In genomic region chr13:25587581-25587980, GRCh38 we compare ENCODE assay signal across 17 cellular contexts.
DNase-seq lines count a peak whose midpoint lies in the region; ATAC-seq and TF ChIP-seq lines count a peak whose summit lies in the region.
"Had no signal": no experiment of that assay in that cellular context is flagged by ENCODE, and none has a peak within 500 bp of the region (broad histone marks: within the 10 kb centered on the region; RNA-seq: fewer than 3 reads in every experiment).

No MANE protein-coding gene starts in this region.

- intact Hi-C loops in gastrocnemius medialis (cut with DNase I; ENCODE audit: low total_unique reads) = no loop called here

- TF ChIP-seq CTCF in GM23338 (conservative IDR thresholded peaks at IDR 0.05; ENCODE audit: low read depth in 2 of 2) = no peak
- TF ChIP-seq CTCF in nephron (IDR thresholded peaks at IDR 0.05; ENCODE audit: unreplicated experiment in 3 of 3) = no peak
- no peak for TF ChIP-seq CTCF in gastrocnemius medialis (IDR thresholded peaks at IDR 0.05 in 4 of 5, conservative IDR thresholded peaks at IDR 0.05 in 1 of 5)
- TF ChIP-seq CTCF in smooth muscle cell (IDR thresholded peaks at IDR 0.05; ENCODE audit: borderline replicate concordance, insufficient read depth, poor library complexity, severe bottlenecking) = no peak

- no peaks in the 10 kb centered on the region for H3K36me3 ChIP-seq in GM23338 (ENCODE audit: insufficient read depth)
- no peaks in the 10 kb centered on the region for H3K36me3 ChIP-seq in SK-N-MC (ENCODE audit: insufficient read depth, low read length)
- H3K36me3 ChIP-seq in gastrocnemius medialis = no peaks in the 10 kb centered on the region
- no peaks in the 10 kb centered on the region for H3K36me3 ChIP-seq in smooth muscle cell (ENCODE audit: low read depth)
- H3K36me3 ChIP-seq: BLaER1 treated with 17β-estradiol and CSF1 and Interleukin-3, amounts not matched to agents 10 nM and 100 nM had no signal

- H3K79me2 ChIP-seq in GM23338 (replicated peaks; ENCODE audit: insufficient read depth) (no peaks in the 10 kb centered on the region), smooth muscle cell (ENCODE audit: low read depth) (no peaks in the 10 kb centered on the region)

- H3K9me3 ChIP-seq in SK-N-MC (ENCODE audit: low read depth, low read length) (no peaks in the 10 kb centered on the region), gastrocnemius medialis (no peaks in the 10 kb centered on the region), smooth muscle cell (replicated peaks; ENCODE audit: low read depth) (no peaks in the 10 kb centered on the region)
- H3K9me3 ChIP-seq: Caco-2 had no signal

- in situ Hi-C loops in gastrocnemius medialis (cut with MboI; ENCODE audit: low sequenced_read_pairs in 4 of 4) = no loop called here

- H3K4me1 ChIP-seq in GM23338 (ENCODE audit: insufficient read depth) = peaks cover 33% of the 10 kb centered on the region
- H3K4me1 ChIP-seq in gastrocnemius medialis = no peaks in the 10 kb centered on the region
- H3K4me1 ChIP-seq in smooth muscle cell (ENCODE audit: low read depth) = no peaks in the 10 kb centered on the region
- H3K4me1 ChIP-seq: BLaER1 treated with 17β-estradiol and CSF1 and Interleukin-3, amounts not matched to agents 10 nM and 100 nM; Caco-2 had no signal

- no peaks in the 10 kb centered on the region for H3K36me3 Mint-ChIP-seq in GM23338 (ENCODE audit: low read depth)
- H3K36me3 Mint-ChIP-seq in nephron (ENCODE audit: low read depth) = no peaks in the 10 kb centered on the region
- H3K36me3 Mint-ChIP-seq: CD8-positive, alpha-beta T cell had no signal

- H4K20me1 ChIP-seq in GM23338 (replicated peaks; ENCODE audit: insufficient read depth) (no peaks in the 10 kb centered on the region), smooth muscle cell (ENCODE audit: low read depth) (no peaks in the 10 kb centered on the region)
- H4K20me1 ChIP-seq: BLaER1 treated with 17β-estradiol and CSF1 and Interleukin-3, amounts not matched to agents 10 nM and 100 nM had no signal

- H3K9ac ChIP-seq in SK-N-MC (ENCODE audit: insufficient read length) = peak overlapping the region; percentile 17
- no peak overlapping the region for H3K9ac ChIP-seq in smooth muscle cell (ENCODE audit: low read depth)
- H3K9ac ChIP-seq: BLaER1 treated with 17β-estradiol and CSF1 and Interleukin-3, amounts not matched to agents 10 nM and 100 nM had no signal

- no peaks in the 10 kb centered on the region for H3K9me3 Mint-ChIP-seq in GM23338
- no peaks in the 10 kb centered on the region for H3K9me3 Mint-ChIP-seq in nephron

- peak overlapping the region; percentile 5 for H3K4me2 ChIP-seq in GM23338
- no peak overlapping the region for H3K4me2 ChIP-seq in smooth muscle cell
- H3K4me2 ChIP-seq: BLaER1 treated with 17β-estradiol and CSF1 and Interleukin-3, amounts not matched to agents 10 nM and 100 nM had no signal

- H3K27me3 Mint-ChIP-seq in GM23338 (ENCODE audit: insufficient read depth, low read depth, poor library complexity) (no peaks in the 10 kb centered on the region), nephron (ENCODE audit: low read depth) (peaks cover 5% of the 10 kb centered on the region)

- H3K4me3 Mint-ChIP-seq in GM23338 = no peak overlapping the region
- H3K4me3 Mint-ChIP-seq in nephron = no peak overlapping the region
- H3K4me3 Mint-ChIP-seq: B cell; CD4-positive, alpha-beta T cell; CD8-positive, alpha-beta T cell had no signal

- H3K27ac Mint-ChIP-seq in GM23338 (no peak overlapping the region), nephron (peak overlapping the region in 2 of 3 experiments; percentile 4 to 50)
- H3K27ac Mint-ChIP-seq: B cell; CD4-positive, alpha-beta T cell; CD8-positive, alpha-beta T cell had no signal

- H3K9me2 ChIP-seq in GM23338 (ENCODE audit: insufficient read depth) = no peaks in the 10 kb centered on the region

- H2AFZ ChIP-seq in GM23338 = no peak overlapping the region
- H2AFZ ChIP-seq in smooth muscle cell (ENCODE audit: low read depth) = no peak overlapping the region

- H3K27me3 ChIP-seq in GM23338 (ENCODE audit: insufficient read depth) (no peaks in the 10 kb centered on the region), gastrocnemius medialis (no peaks in the 10 kb centered on the region), smooth muscle cell (ENCODE audit: low read depth) (peaks cover 37% of the 10 kb centered on the region)
- H3K27me3 ChIP-seq: BLaER1 treated with 17β-estradiol and CSF1 and Interleukin-3, amounts not matched to agents 10 nM and 100 nM had no signal

- H3F3A ChIP-seq in GM23338 (replicated peaks; ENCODE audit: low read depth) (no peaks in the 10 kb centered on the region), smooth muscle cell (ENCODE audit: low read depth) (no peaks in the 10 kb centered on the region)

- TF ChIP-seq POLR2A in gastrocnemius medialis (IDR thresholded peaks at IDR 0.05) = no peak

- H3K4me1 Mint-ChIP-seq in GM23338 (peaks cover 29% of the 10 kb centered on the region), nephron (peaks cover 31% of the 10 kb centered on the region)
- H3K4me1 Mint-ChIP-seq: B cell had no signal

- no peak overlapping the region for H3K27ac ChIP-seq in GM23338 (ENCODE audit: low read depth)
- peak overlapping the region; percentile 44; the same call in 1 of the 2 replicates for H3K27ac ChIP-seq in SK-N-MC
- H3K27ac ChIP-seq in gastrocnemius medialis = no peak overlapping the region
- no peak overlapping the region for H3K27ac ChIP-seq in smooth muscle cell (ENCODE audit: low read depth)
- H3K27ac ChIP-seq: BLaER1 treated with 17β-estradiol and CSF1 and Interleukin-3, amounts not matched to agents 10 nM and 100 nM; C4-2B had no signal

- DNase-seq in GM23338 (ENCODE audit: low spot score) = no peak
- peak; percentile 40 for DNase-seq in SK-N-MC (ENCODE audit: low read depth, low spot score)
- DNase-seq in gastrocnemius medialis = no peak
- no peak for DNase-seq in smooth muscle cell (lab: John Stamatoyannopoulos, UW; ENCODE audit: unreplicated experiment)
- no peak for DNase-seq in LoVo (ENCODE audit: low spot score)
- DNase-seq: 8988T; AML-193; Caco-2; Calu3; CD4-positive, alpha-beta T cell; CD8-positive, alpha-beta T cell; DMS79 treated with DMSO at 0.1 percent for 48 hours; GF-D8 had no signal

- H3K4me3 ChIP-seq in GM23338 = no peak overlapping the region
- peak overlapping the region; percentile 20; the same call in 1 of the 2 replicates for H3K4me3 ChIP-seq in SK-N-MC
- H3K4me3 ChIP-seq in gastrocnemius medialis = no peak overlapping the region
- no peak overlapping the region for H3K4me3 ChIP-seq in smooth muscle cell
- H3K4me3 ChIP-seq: BLaER1 treated with 17β-estradiol and CSF1 and Interleukin-3, amounts not matched to agents 10 nM and 100 nM had no signal

- ATAC-seq in GM23338 (no peak), gastrocnemius medialis (no peak)
- ATAC-seq: CD8-positive, alpha-beta T cell had no signal

TF ChIP-seq in GM23338, 12 proteins besides CTCF, POLR2A, EP300 and RAD21:
- TF ChIP-seq CREB1 (CRISPR knock-in tag; IDR thresholded peaks at IDR 0.05; ENCODE audit: low read depth) = no peak
- no peak for TF ChIP-seq STAT1 (IDR thresholded peaks at IDR 0.05; ENCODE audit: unreplicated experiment)
- TF ChIP-seq ZNF114 (CRISPR knock-in tag; IDR thresholded peaks at IDR 0.05) = no peak
- TF ChIP-seq, protein P1, sequence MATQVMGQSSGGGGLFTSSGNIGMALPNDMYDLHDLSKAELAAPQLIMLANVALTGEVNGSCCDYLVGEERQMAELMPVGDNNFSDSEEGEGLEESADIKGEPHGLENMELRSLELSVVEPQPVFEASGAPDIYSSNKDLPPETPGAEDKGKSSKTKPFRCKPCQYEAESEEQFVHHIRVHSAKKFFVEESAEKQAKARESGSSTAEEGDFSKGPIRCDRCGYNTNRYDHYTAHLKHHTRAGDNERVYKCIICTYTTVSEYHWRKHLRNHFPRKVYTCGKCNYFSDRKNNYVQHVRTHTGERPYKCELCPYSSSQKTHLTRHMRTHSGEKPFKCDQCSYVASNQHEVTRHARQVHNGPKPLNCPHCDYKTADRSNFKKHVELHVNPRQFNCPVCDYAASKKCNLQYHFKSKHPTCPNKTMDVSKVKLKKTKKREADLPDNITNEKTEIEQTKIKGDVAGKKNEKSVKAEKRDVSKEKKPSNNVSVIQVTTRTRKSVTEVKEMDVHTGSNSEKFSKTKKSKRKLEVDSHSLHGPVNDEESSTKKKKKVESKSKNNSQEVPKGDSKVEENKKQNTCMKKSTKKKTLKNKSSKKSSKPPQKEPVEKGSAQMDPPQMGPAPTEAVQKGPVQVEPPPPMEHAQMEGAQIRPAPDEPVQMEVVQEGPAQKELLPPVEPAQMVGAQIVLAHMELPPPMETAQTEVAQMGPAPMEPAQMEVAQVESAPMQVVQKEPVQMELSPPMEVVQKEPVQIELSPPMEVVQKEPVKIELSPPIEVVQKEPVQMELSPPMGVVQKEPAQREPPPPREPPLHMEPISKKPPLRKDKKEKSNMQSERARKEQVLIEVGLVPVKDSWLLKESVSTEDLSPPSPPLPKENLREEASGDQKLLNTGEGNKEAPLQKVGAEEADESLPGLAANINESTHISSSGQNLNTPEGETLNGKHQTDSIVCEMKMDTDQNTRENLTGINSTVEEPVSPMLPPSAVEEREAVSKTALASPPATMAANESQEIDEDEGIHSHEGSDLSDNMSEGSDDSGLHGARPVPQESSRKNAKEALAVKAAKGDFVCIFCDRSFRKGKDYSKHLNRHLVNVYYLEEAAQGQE (IDR thresholded peaks at IDR 0.05; ENCODE audit: unreplicated experiment) = no peak
- TF ChIP-seq EZH2 (IDR thresholded peaks at IDR 0.05; ENCODE audit: low read depth, unreplicated experiment) = no peak
- TF ChIP-seq POLR2AphosphoS5 (IDR thresholded peaks at IDR 0.05; ENCODE audit: low read depth) = no peak
- no peak for TF ChIP-seq JUNB (IDR thresholded peaks at IDR 0.05; ENCODE audit: unreplicated experiment)
